In the genomic region with DNA sequence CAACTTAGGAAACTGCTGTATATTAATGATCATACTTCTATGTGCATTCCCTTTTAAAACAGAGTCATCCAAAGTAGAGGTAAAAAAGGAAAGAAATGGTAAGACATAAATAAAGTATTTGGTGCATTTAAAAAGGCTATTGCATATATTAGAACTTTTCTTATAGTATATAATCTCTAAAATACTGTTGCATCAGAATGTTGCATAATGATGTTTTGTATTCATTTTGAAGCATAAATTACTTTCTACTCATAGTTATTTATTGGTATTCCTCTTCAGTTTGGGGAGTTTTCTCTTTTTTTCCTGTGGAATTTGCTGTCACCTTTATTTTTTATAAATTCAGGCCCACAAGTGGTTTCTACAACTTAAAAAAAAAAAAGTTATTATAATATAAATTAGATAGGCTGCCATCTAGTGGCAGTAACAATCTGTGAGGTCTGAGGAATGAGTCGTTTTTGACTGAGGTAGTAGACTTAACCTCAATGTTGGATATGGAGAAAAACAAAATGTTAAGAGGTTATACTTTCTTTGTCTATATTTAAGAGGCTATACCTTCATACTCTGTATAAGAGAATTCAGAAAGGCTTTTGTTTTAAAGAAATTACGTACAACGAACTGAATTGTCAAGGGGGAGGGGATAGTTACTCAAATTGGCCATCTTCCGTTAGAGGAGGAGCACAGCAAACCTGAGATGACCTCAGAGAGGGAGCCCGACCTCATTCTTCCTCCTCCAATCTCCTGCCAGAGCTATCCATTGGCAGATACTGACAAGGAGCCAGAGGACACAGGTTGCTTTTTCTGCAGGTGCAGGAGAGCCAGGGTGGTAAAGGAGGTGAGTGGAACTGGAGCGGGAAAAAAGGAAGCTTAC, we compare ENCODE assay signal across 8 cellular contexts. TPM values are rescaled to one million over a fixed set of nuclear protein-coding genes. Genes with fewer than 3 reads are reported as not detected.
DNase-seq lines count a peak whose midpoint lies in the region; ATAC-seq lines count a peak whose summit lies in the region.

No MANE protein-coding gene starts in this region.

- peak; percentile 71 for ATAC-seq in Right ventricle myocardium superior (ENCODE audit: poor library complexity)
- no peak for ATAC-seq in GM18870 (IDR thresholded peaks at IDR 0.05; ENCODE audit: unreplicated experiment)

- H3K4me1 Mint-ChIP-seq in activated naive CD4-positive, alpha-beta T cell treated with anti-CD3 and anti-CD28 coated beads, Interleukin-2, amount 10 ng/mL, durations not matched to agents 7 days and 5 days, result peaks cover 2% of the 10 kb centered on the region

- no peaks in the 10 kb centered on the region for H3K9me3 Mint-ChIP-seq in activated naive CD4-positive, alpha-beta T cell treated with anti-CD3 and anti-CD28 coated beads, Interleukin-2, amount 10 ng/mL, durations not matched to agents 7 days and 5 days

- H3K27me3 Mint-ChIP-seq in activated naive CD4-positive, alpha-beta T cell treated with anti-CD3 and anti-CD28 coated beads, Interleukin-2, amount 10 ng/mL, durations not matched to agents 7 days and 5 days, result no peaks in the 10 kb centered on the region

- H3K27ac Mint-ChIP-seq in activated naive CD4-positive, alpha-beta T cell treated with anti-CD3 and anti-CD28 coated beads, Interleukin-2, amount 10 ng/mL, durations not matched to agents 7 days and 5 days, result peak overlapping the region; percentile 64

- H3K27me3 ChIP-seq in H7 (ENCODE audit: control insufficient read depth, insufficient read depth, low read length), result no peaks in the 10 kb centered on the region

- H3K36me3 Mint-ChIP-seq in activated naive CD4-positive, alpha-beta T cell treated with anti-CD3 and anti-CD28 coated beads, Interleukin-2, amount 10 ng/mL, durations not matched to agents 7 days and 5 days, result no peaks in the 10 kb centered on the region

- peak overlapping the region; percentile 21 for H3K4me3 Mint-ChIP-seq in activated naive CD4-positive, alpha-beta T cell treated with anti-CD3 and anti-CD28 coated beads, Interleukin-2, amount 10 ng/mL, durations not matched to agents 7 days and 5 days

- H3K36me3 ChIP-seq in H7 (replicated peaks; ENCODE audit: control insufficient read depth, insufficient read depth, low read length), result no peaks in the 10 kb centered on the region

- CTCF ChIA-PET in activated naive CD4-positive, alpha-beta T cell treated with anti-CD3 and anti-CD28 coated beads, Interleukin-2, amount 10 ng/mL, durations not matched to agents 7 days and 5 days (lab: Charles Lee), result interaction anchor here (0.6 to 5.4 kb wide), 11 partner anchors 11 to 1198 kb away, joined by 3 to 54 read pairs (median 4); partner anchors contain the start of genes ANKAR and ASNSD1

- peak overlapping the region; percentile 19; the same call in 1 of the 2 replicates for H3K4me3 ChIP-seq in H7 (ENCODE audit: insufficient read depth, low read depth, low read length)

- intact Hi-C loops in Right ventricle myocardium superior (cut with DNase I), result loop anchor here (2.0 kb wide), 1 partner anchor 37 kb away; the partner anchor contains the start of gene ASNSD1

- DNase-seq in NCI-H345 (lab: John Stamatoyannopoulos, UW), result peak; percentile 35
- no peak for DNase-seq in NCI-H345 treated with DMSO at 0.1 percent for 48 hours (lab: John Stamatoyannopoulos, UW; ENCODE audit: unreplicated experiment)
- DNase-seq in H7, result peak; percentile 62
- DNase-seq in NCI-H2196 treated with DMSO at 0.1 percent for 48 hours (lab: John Stamatoyannopoulos, UW; ENCODE audit: unreplicated experiment), result peak; percentile 37
- DNase-seq in activated naive CD4-positive, alpha-beta T cell treated with anti-CD3 and anti-CD28 coated beads, Interleukin-2, amount 10 ng/mL, durations not matched to agents 7 days and 5 days, result peak; percentile 54
- no peak for DNase-seq in Right ventricle myocardium superior
- peak; percentile 55 for DNase-seq in putamen (ENCODE audit: low spot score)

RNA-seq across cellular contexts. Expression of gene ANKAR, which starts 23.8 kb away (rescaled TPM):
- total RNA-seq in H7 (2014; rRNA removed; shearing (Covaris generic)), result 1.8 and 2.7 TPM in 2 replicates
- total RNA-seq in Right ventricle myocardium superior, result 8.1 TPM

RNA-seq across cellular contexts. Expression of gene ASNSD1, which starts 37.0 kb away (rescaled TPM):
- 45.4 and 51.9 TPM in 2 replicates for total RNA-seq in H7 (2014; rRNA removed; shearing (Covaris generic))
- total RNA-seq in Right ventricle myocardium superior, result 37.9 TPM

Comparison
In these comparisons a context has a peak if more than half of its experiments do, and no peak if none do; other contexts are left out.
1. DNase-seq: peak in NCI-H345 (single experiment), H7 (single experiment), NCI-H2196 treated with DMSO at 0.1 percent for 48 hours (single experiment), activated naive CD4-positive, alpha-beta T cell treated with anti-CD3 and anti-CD28 coated beads, Interleukin-2, amount 10 ng/mL, durations not matched to agents 7 days and 5 days (single experiment) and putamen (single experiment); none in NCI-H345 treated with DMSO at 0.1 percent for 48 hours (single experiment) and Right ventricle myocardium superior (single experiment).